In genomic region chr16:4402439-4403132, GRCh38 we compare ENCODE assay signal across 1 cellular context.
A peak's percentile ranks its signal among the peaks of the same experiment; 100 is the strongest.
TF ChIP-seq lines count a peak whose summit lies in the region.

No MANE protein-coding gene starts in this region.

TF ChIP-seq in HepG2, 621 proteins besides CTCF, POLR2A, EP300 and RAD21 (continued from another document and continues in another):
- TF ChIP-seq ZNF576 (CRISPR knock-in tag; IDR thresholded peaks at IDR 0.05) (no peak), PLSCR1 (CRISPR knock-in tag; IDR thresholded peaks at IDR 0.05; ENCODE audit: borderline replicate concordance) (no peak), ZSCAN5A (CRISPR knock-in tag; IDR thresholded peaks at IDR 0.05; ENCODE audit: borderline replicate concordance) (no peak), ZNF615 (CRISPR knock-in tag; IDR thresholded peaks at IDR 0.05; ENCODE audit: borderline replicate concordance) (no peak), ZNF556 (CRISPR knock-in tag; IDR thresholded peaks at IDR 0.05; ENCODE audit: borderline replicate concordance) (no peak), MATR3 (CRISPR knock-in tag; IDR thresholded peaks at IDR 0.05) (no peak), ZBTB4 (CRISPR knock-in tag; IDR thresholded peaks at IDR 0.05; ENCODE audit: borderline replicate concordance) (peak; percentile 99), GATAD2A (CRISPR knock-in tag; IDR thresholded peaks at IDR 0.05) (no peak), ZNF746 (CRISPR knock-in tag; IDR thresholded peaks at IDR 0.05) (no peak), ZNF44 (CRISPR knock-in tag; IDR thresholded peaks at IDR 0.05) (no peak), CREB3 (CRISPR knock-in tag; IDR thresholded peaks at IDR 0.05) (no peak), CREM (IDR thresholded peaks at IDR 0.05) (no peak), CREM (CRISPR knock-in tag; IDR thresholded peaks at IDR 0.05) (no peak), BRCA1 (CRISPR knock-in tag; IDR thresholded peaks at IDR 0.05) (no peak), ZNF598 (CRISPR knock-in tag; IDR thresholded peaks at IDR 0.05; ENCODE audit: borderline replicate concordance) (no peak), SMC3 (IDR thresholded peaks at IDR 0.05; ENCODE audit: low read length) (peak; percentile 32; the same call in 1 of the 2 replicates), FOXO4 (CRISPR knock-in tag; conservative IDR thresholded peaks at IDR 0.05) (no peak), MLX (CRISPR knock-in tag; IDR thresholded peaks at IDR 0.05) (no peak), NCOR1 (IDR thresholded peaks at IDR 0.05; ENCODE audit: borderline replicate concordance, low read length) (no peak), CEBPZ (IDR thresholded peaks at IDR 0.05; ENCODE audit: low read length) (no peak), SALL2 (CRISPR knock-in tag; IDR thresholded peaks at IDR 0.05) (0 out of 2 replicates have a peak, but pooled peaks have one; percentile 67), RFX5 (IDR thresholded peaks at IDR 0.05; ENCODE audit: low read depth, low read length) (no peak), PHF20 (CRISPR knock-in tag; IDR thresholded peaks at IDR 0.05) (no peak), ARHGAP35 (CRISPR knock-in tag; IDR thresholded peaks at IDR 0.05; ENCODE audit: borderline replicate concordance) (no peak), SIN3A (IDR thresholded peaks at IDR 0.05; ENCODE audit: borderline replicate concordance, low read depth, low read length) (no peak), ZZZ3 (CRISPR knock-in tag; IDR thresholded peaks at IDR 0.05; ENCODE audit: borderline replicate concordance) (no peak), ZNF280D (CRISPR knock-in tag; IDR thresholded peaks at IDR 0.05) (0 out of 2 replicates have a peak, but pooled peaks have one; percentile 27), ZNF800 (CRISPR knock-in tag; IDR thresholded peaks at IDR 0.05) (no peak), ZNF367 (CRISPR knock-in tag; IDR thresholded peaks at IDR 0.05; ENCODE audit: borderline replicate concordance) (no peak), ZNF564 (CRISPR knock-in tag; IDR thresholded peaks at IDR 0.05) (no peak), ZNF788 (CRISPR knock-in tag; IDR thresholded peaks at IDR 0.05; ENCODE audit: borderline replicate concordance) (peak; percentile 52; the same call in 1 of the 2 replicates), ZC3H4 (CRISPR knock-in tag; IDR thresholded peaks at IDR 0.05; ENCODE audit: borderline replicate concordance) (no peak), SAFB2 (CRISPR knock-in tag; IDR thresholded peaks at IDR 0.05; ENCODE audit: borderline replicate concordance, low read depth) (0 out of 2 replicates have a peak, but pooled peaks have one; percentile 36), HMG20A (CRISPR knock-in tag; IDR thresholded peaks at IDR 0.05; ENCODE audit: borderline replicate concordance) (no peak), HBP1 (CRISPR knock-in tag; IDR thresholded peaks at IDR 0.05; ENCODE audit: low read depth) (no peak), HOXA3 (CRISPR knock-in tag; IDR thresholded peaks at IDR 0.05) (peak; percentile 63), ZMYM3 (CRISPR knock-in tag; IDR thresholded peaks at IDR 0.05) (peak; percentile 55), ZNF749 (CRISPR knock-in tag; IDR thresholded peaks at IDR 0.05; ENCODE audit: borderline replicate concordance) (no peak), RFXAP (CRISPR knock-in tag; IDR thresholded peaks at IDR 0.05; ENCODE audit: borderline replicate concordance) (peak; percentile 33; the same call in 1 of the 2 replicates), ZNF839 (CRISPR knock-in tag; IDR thresholded peaks at IDR 0.05; ENCODE audit: borderline replicate concordance) (no peak), ZSCAN12 (CRISPR knock-in tag; IDR thresholded peaks at IDR 0.05) (no peak), ZNF292 (CRISPR knock-in tag; IDR thresholded peaks at IDR 0.05; ENCODE audit: borderline replicate concordance, low read depth) (0 out of 2 replicates have a peak, but pooled peaks have one; percentile 71)
